Comparison of ENCODE assay signal across 25 cellular contexts in the genomic region with DNA sequence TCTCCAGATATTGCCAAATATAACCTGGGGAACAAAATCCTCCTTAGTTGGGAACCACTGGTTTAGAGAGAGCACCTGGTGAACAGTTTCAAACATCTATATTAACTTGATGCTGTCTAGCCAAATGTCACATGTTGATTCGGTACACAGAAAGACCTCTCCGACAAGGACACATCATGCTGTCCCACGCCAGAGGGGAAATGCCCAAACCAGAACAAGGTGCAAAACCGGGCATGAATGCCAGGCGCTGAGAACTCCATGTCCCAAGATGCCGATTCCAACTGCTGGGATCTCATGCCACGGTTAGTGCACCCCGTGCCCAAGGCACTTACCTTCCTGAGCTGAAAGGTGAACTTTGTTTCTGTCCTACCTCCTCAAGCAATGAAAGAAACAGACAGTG.
"Had no signal": no experiment of that assay in that cellular context is flagged by ENCODE, and none has a peak within 500 bp of the region (broad histone marks: within the 10 kb centered on the region; RNA-seq: fewer than 3 reads in every experiment).

No MANE protein-coding gene starts in this region.

- H3K36me3 ChIP-seq: Peyer's patch, WERI-Rb-1 had no signal

- DNase-seq: activated CD4-positive, alpha-beta memory T cell treated with anti-CD3 and anti-CD28 coated beads, Interleukin-2, amount 10 ng/mL, durations not matched to agents 7 days and 5 days; activated CD4-positive, alpha-beta T cell treated with anti-CD3 and anti-CD28 coated beads for 36 hours; activated CD4-positive, alpha-beta T cell treated with anti-CD3 and anti-CD28 coated beads, Interleukin-2, amount 50 U/mL, for 1 hour; activated gamma-delta T cell; activated naive CD4-positive, alpha-beta T cell treated with anti-CD3 and anti-CD28 coated beads for 36 hours; activated T-cell treated with anti-CD3 and anti-CD28 coated beads for 4 hours; activated T-cell treated with anti-CD3 and anti-CD28 coated beads, Interleukin-2, amount 50 U/mL, for 48 hours; amygdala; Karpas-422; MM.1S; NCI-H1105; NCI-H1436; NCI-H1694 treated with DMSO at 0.1 percent for 48 hours; NCI-H2029 treated with DMSO at 0.1 percent for 48 hours; NCI-H510A treated with DMSO at 0.1 percent for 48 hours; NCI-H69; NK-92 treated with Interleukin-12 subunit alpha and Interleukin-12 subunit beta, amount 100 ng/mL, for 24 hours; OCI-M1; Peyer's patch; SIG-M5; T-cell; T-helper 2 cell; WERI-Rb-1 had no signal

- H3K4me1 ChIP-seq: Peyer's patch had no signal

- H3K4me3 ChIP-seq: K562, Peyer's patch had no signal

- ATAC-seq: activated CD4-positive, alpha-beta T cell treated with anti-CD3 and anti-CD28 coated beads for 36 hours; activated T-helper 17 cell treated with anti-CD3 and anti-CD28 coated beads, Interleukin-2, amount 50 U/mL, for 72 hours; K562; T-cell had no signal

- H3K27ac ChIP-seq: Peyer's patch, WERI-Rb-1 had no signal

- H3K27me3 ChIP-seq: Peyer's patch had no signal

- H3K9me3 ChIP-seq: Peyer's patch had no signal
